Comparison of ENCODE assay signal across 24 cellular contexts in genomic region chr6:1042583-1043457, GRCh38.
"Had no signal": no experiment of that assay in that cellular context is flagged by ENCODE, and none has a peak within 500 bp of the region (broad histone marks: within the 10 kb centered on the region; RNA-seq: fewer than 3 reads in every experiment).

No MANE protein-coding gene starts in this region.

- H3K36me3 ChIP-seq: cardiac muscle cell had no signal

- ATAC-seq: activated T-cell treated with anti-CD3 and anti-CD28 coated beads, Interleukin-2, amount 50 U/mL, for 4 hours; activated T-helper 17 cell treated with anti-CD3 and anti-CD28 coated beads, Interleukin-2, amount 50 U/mL, for 72 hours had no signal

- H3K9me3 Mint-ChIP-seq: activated CD4-positive, alpha-beta memory T cell treated with anti-CD3 and anti-CD28 coated beads for 36 hours; activated CD4-positive, alpha-beta T cell treated with anti-CD3 and anti-CD28 coated beads, Interleukin-2, amount 10 ng/mL, durations not matched to agents 7 days and 5 days; activated naive CD4-positive, alpha-beta T cell treated with anti-CD3 and anti-CD28 coated beads for 36 hours; activated T-cell treated with anti-CD3 and anti-CD28 coated beads, Interleukin-2, amount 50 U/mL, for 4 hours; activated T-helper 17 cell treated with anti-CD3 and anti-CD28 coated beads, Interleukin-2, amount 50 U/mL, for 72 hours; brain had no signal

- H3K4me3 ChIP-seq: cardiac muscle cell, SK-N-MC had no signal

- H3K9ac ChIP-seq: KMS-11 had no signal

- DNase-seq: activated CD4-positive, alpha-beta memory T cell treated with anti-CD3 and anti-CD28 coated beads for 36 hours; activated CD4-positive, alpha-beta T cell treated with anti-CD3 and anti-CD28 coated beads, Interleukin-2, amount 10 ng/mL, durations not matched to agents 7 days and 5 days; activated CD4-positive, CD25-positive, alpha-beta regulatory T cell; activated CD8-positive, alpha-beta memory T cell treated with anti-CD3 and anti-CD28 coated beads for 24 hours; activated gamma-delta T cell; activated naive CD4-positive, alpha-beta T cell treated with anti-CD3 and anti-CD28 coated beads for 36 hours; activated T-cell treated with anti-CD3 and anti-CD28 coated beads, Interleukin-2, amount 50 U/mL, for 4 hours; amygdala; NCI-H1092; NCI-H1417; NCI-H2029; NCI-H2107; NCI-H345; NCI-H510A; NCI-H526 treated with DMSO at 0.1 percent for 48 hours; NCI-H82; T-helper 1 cell had no signal

- H3K27me3 ChIP-seq: cardiac muscle cell had no signal

- FAIRE-seq: astrocyte had no signal

- H3K36me3 Mint-ChIP-seq: activated CD4-positive, alpha-beta memory T cell treated with anti-CD3 and anti-CD28 coated beads for 36 hours; activated naive CD8-positive, alpha-beta T cell; brain had no signal

- H3K27ac ChIP-seq: cardiac muscle cell, KMS-11, SK-N-MC had no signal

- H3K4me3 Mint-ChIP-seq: activated CD4-positive, alpha-beta memory T cell treated with anti-CD3 and anti-CD28 coated beads for 36 hours; activated CD4-positive, alpha-beta T cell treated with anti-CD3 and anti-CD28 coated beads, Interleukin-2, amount 10 ng/mL, durations not matched to agents 7 days and 5 days; activated naive CD4-positive, alpha-beta T cell treated with anti-CD3 and anti-CD28 coated beads for 36 hours; activated naive CD8-positive, alpha-beta T cell; activated T-cell treated with anti-CD3 and anti-CD28 coated beads, Interleukin-2, amount 50 U/mL, for 4 hours; activated T-helper 17 cell treated with anti-CD3 and anti-CD28 coated beads, Interleukin-2, amount 50 U/mL, for 72 hours; brain had no signal

- H3K27ac Mint-ChIP-seq: activated CD4-positive, alpha-beta memory T cell treated with anti-CD3 and anti-CD28 coated beads for 36 hours; activated CD4-positive, alpha-beta T cell treated with anti-CD3 and anti-CD28 coated beads, Interleukin-2, amount 10 ng/mL, durations not matched to agents 7 days and 5 days; activated naive CD4-positive, alpha-beta T cell treated with anti-CD3 and anti-CD28 coated beads for 36 hours; activated naive CD8-positive, alpha-beta T cell; activated T-helper 17 cell treated with anti-CD3 and anti-CD28 coated beads, Interleukin-2, amount 50 U/mL, for 72 hours; brain had no signal

- H3K4me1 Mint-ChIP-seq: activated CD4-positive, alpha-beta T cell treated with anti-CD3 and anti-CD28 coated beads, Interleukin-2, amount 10 ng/mL, durations not matched to agents 7 days and 5 days; activated T-helper 17 cell treated with anti-CD3 and anti-CD28 coated beads, Interleukin-2, amount 50 U/mL, for 72 hours had no signal
